12 cellular contexts compared by ENCODE assay signal in genomic region chr5:91190333-91190680, GRCh38.
DNase-seq lines count a peak whose midpoint lies in the region; ATAC-seq, FAIRE-seq and TF ChIP-seq lines count a peak whose summit lies in the region.
"Had no signal": no experiment of that assay in that cellular context is flagged by ENCODE, and none has a peak within 500 bp of the region (broad histone marks: within the 10 kb centered on the region; RNA-seq: fewer than 3 reads in every experiment).

No MANE protein-coding gene starts in this region.

- H2AFZ ChIP-seq in endothelial cell of umbilical vein (ENCODE audit: low read depth, low read length), result peak overlapping the region; percentile 93
- peak overlapping the region; percentile 19 for H2AFZ ChIP-seq in neuron (ENCODE audit: low read depth, low read length)

- TF ChIP-seq CTCF in endothelial cell of umbilical vein (IDR thresholded peaks at IDR 0.05; ENCODE audit: extremely low read depth in 1 of 2, insufficient read depth in 1 of 2, low read depth in 1 of 2, low read length in 2 of 2) (no peak), uterus (IDR thresholded peaks at IDR 0.05) (no peak)

- H3K79me2 ChIP-seq in endothelial cell of umbilical vein (ENCODE audit: control insufficient read depth, insufficient read depth, low read length), result no peaks in the 10 kb centered on the region

- no peak for TF ChIP-seq POLR2A in endothelial cell of umbilical vein (IDR thresholded peaks at IDR 0.05; ENCODE audit: low read depth, low read length)
- TF ChIP-seq POLR2A in uterus (IDR thresholded peaks at IDR 0.05), result no peak

- intact Hi-C loops in endothelial cell of umbilical vein (cut with micrococcal nuclease) (loop anchor here (1.0 kb wide), 1 partner anchor 193 kb away; the partner anchor contains the start of gene ARRDC3), uterus (cut with DNase I; ENCODE audit: low total_unique reads) (no loop called here)

- H3K4me2 ChIP-seq in endothelial cell of umbilical vein (ENCODE audit: insufficient read depth, low read length), result peak overlapping the region; percentile 49

- H3K4me1 ChIP-seq in endothelial cell of umbilical vein (ENCODE audit: control insufficient read depth, extremely low read depth, insufficient read depth, low read length), result peaks cover 6% of the 10 kb centered on the region
- peaks cover 10% of the 10 kb centered on the region for H3K4me1 ChIP-seq in neuron (ENCODE audit: insufficient read depth, low read length)
- no peaks in the 10 kb centered on the region for H3K4me1 ChIP-seq in uterus

- no peak overlapping the region for H3K27ac ChIP-seq in endothelial cell of umbilical vein (ENCODE audit: insufficient read depth, low read depth, low read length)
- peak overlapping the region; percentile 63 to 76 for H3K27ac ChIP-seq in uterus

- H3K9ac ChIP-seq in endothelial cell of umbilical vein (replicated peaks; ENCODE audit: extremely low read depth, insufficient read depth, low read length), result no peak overlapping the region

- DNase-seq in endothelial cell of umbilical vein (ENCODE audit: low read depth, low spot score) (no peak), uterus (no peak), NCI-H2171 treated with DMSO at 0.1 percent for 48 hours (lab: John Stamatoyannopoulos, UW) (no peak)
- DNase-seq in stimulated activated CD4-positive, alpha-beta T cell treated with anti-CD3 and anti-CD28 coated beads, Interleukin-1b, Interleukin-23, amount 100 ng/mL, for 48 hours, result no peak
- DNase-seq in activated CD4-positive, alpha-beta T cell treated with anti-CD3 and anti-CD28 coated beads for 4 hours, result no peak
- DNase-seq: central memory CD4-positive, alpha-beta T cell; NCI-H510A; T-helper 1 cell had no signal

- H4K20me1 ChIP-seq in endothelial cell of umbilical vein (replicated peaks; ENCODE audit: control insufficient read depth, extremely low read depth, insufficient read depth, low read length), result no peaks in the 10 kb centered on the region

- H3K36me3 ChIP-seq in endothelial cell of umbilical vein (ENCODE audit: control insufficient read depth in 2 of 2, extremely low read depth in 1 of 2, insufficient read depth in 2 of 2, low read length in 2 of 2) (no peaks in the 10 kb centered on the region), neuron (ENCODE audit: insufficient read depth, low read length) (no peaks in the 10 kb centered on the region), uterus (no peaks in the 10 kb centered on the region)

- H3K9me3 ChIP-seq in endothelial cell of umbilical vein (replicated peaks; ENCODE audit: control insufficient read depth, insufficient read depth, low read length), result no peaks in the 10 kb centered on the region
- H3K9me3 ChIP-seq in neuron (ENCODE audit: low read length), result no peaks in the 10 kb centered on the region
- no peaks in the 10 kb centered on the region for H3K9me3 ChIP-seq in uterus

- no peaks in the 10 kb centered on the region for H3K9me1 ChIP-seq in endothelial cell of umbilical vein (replicated peaks; ENCODE audit: control insufficient read depth, extremely low read depth, insufficient read depth, low read length)

- CTCF ChIA-PET in endothelial cell of umbilical vein (lab: Charles Lee), result interaction anchor here (1.0 kb wide), 1 partner anchor 15 kb away, joined by 3 read pairs; no protein-coding TSS in a partner anchor

- dilution Hi-C loops in endothelial cell of umbilical vein (cut with MboI; ENCODE audit: extremely low pct_ligation_motif_present, low sequenced_read_pairs), result no loop called here

- H3K4me3 ChIP-seq in endothelial cell of umbilical vein (replicated peaks in 1 of 3; ENCODE audit: insufficient read depth in 1 of 3, low read depth in 1 of 3, low read length in 3 of 3) (no peak overlapping the region), neuron (ENCODE audit: low read length) (no peak overlapping the region), uterus (no peak overlapping the region)

- H3K27me3 ChIP-seq in endothelial cell of umbilical vein (ENCODE audit: control insufficient read depth in 2 of 2, insufficient read depth in 2 of 2, low read length in 2 of 2) (no peaks in the 10 kb centered on the region), neuron (ENCODE audit: insufficient read depth, low read length) (no peaks in the 10 kb centered on the region), uterus (no peaks in the 10 kb centered on the region)

- FAIRE-seq in endothelial cell of umbilical vein (lab: Jason Lieb, UNC), result no peak

- ATAC-seq in HG03442 (IDR thresholded peaks at IDR 0.05; ENCODE audit: unreplicated experiment), result peak; percentile 27
- no peak for ATAC-seq in GM19395 (IDR thresholded peaks at IDR 0.05; ENCODE audit: unreplicated experiment)
- ATAC-seq: natural killer cell treated with Interleukin-12 subunit alpha and Interleukin-12 subunit beta and Interleukin-15 and Interleukin-18, amount 100 ng/mL, for 72 hours had no signal

- POLR2A ChIA-PET in endothelial cell of umbilical vein (lab: Charles Lee), result no interaction called here

- no TSS peak for BruUV-seq in endothelial cell of umbilical vein (replicated peaks; lab: Mats Ljungman, UMichigan)

TF ChIP-seq in endothelial cell of umbilical vein, 7 proteins besides CTCF, POLR2A, EP300 and RAD21:
- TF ChIP-seq JUN (IDR thresholded peaks at IDR 0.05; ENCODE audit: borderline replicate concordance, insufficient read depth, insufficient read length, low read depth) (no peak), GATA2 (IDR thresholded peaks at IDR 0.05; ENCODE audit: insufficient read depth, insufficient read length, low read depth, low read length) (no peak), MYC (IDR thresholded peaks at IDR 0.05; ENCODE audit: low read depth, low read length) (no peak)
